In genomic region chr2:187138240-187138639, GRCh38 we compare ENCODE assay signal across 10 cellular contexts.
A peak's percentile ranks its signal among the peaks of the same experiment; 100 is the strongest.
DNase-seq lines count a peak whose midpoint lies in the region; ATAC-seq and TF ChIP-seq lines count a peak whose summit lies in the region.
"Had no signal": no experiment of that assay in that cellular context is flagged by ENCODE, and none has a peak within 500 bp of the region (broad histone marks: within the 10 kb centered on the region; RNA-seq: fewer than 3 reads in every experiment).

No MANE protein-coding gene starts in this region.

- no peaks in the 10 kb centered on the region for H3K27me3 Mint-ChIP-seq in Calu3 (ENCODE audit: unreplicated experiment)
- H3K27me3 Mint-ChIP-seq in H9 (ENCODE audit: low read depth) = no peaks in the 10 kb centered on the region

- TF ChIP-seq EP300 in gastroesophageal sphincter (IDR thresholded peaks at IDR 0.05) = no peak

- H3K36me3 Mint-ChIP-seq in Calu3 (ENCODE audit: insufficient read depth, unreplicated experiment) (no peaks in the 10 kb centered on the region), H9 (ENCODE audit: insufficient read depth in 1 of 3, low read depth in 3 of 3) (no peaks in the 10 kb centered on the region)

- DNase-seq in Calu3 = peak; percentile 49
- DNase-seq in H9 = peak; percentile 61
- DNase-seq in Panc1 (ENCODE audit: low read depth, low spot score) = peak; percentile 12
- DNase-seq in testis = peak; percentile 43
- no peak for DNase-seq in germinal center (ENCODE audit: low spot score)
- no peak for DNase-seq in stimulated activated CD8-positive, alpha-beta memory T cell treated with anti-CD3 and anti-CD28 coated beads, Interleukin-4, amount 100 ng/mL, for 48 hours

- no peak overlapping the region for H2BK120ac ChIP-seq in H9 (ENCODE audit: low read depth, low read length, poor library complexity, severe bottlenecking)

- POLR2A ChIA-PET in Panc1 (lab: Charles Lee) = no interaction called here

- TF ChIP-seq POLR2A in gastroesophageal sphincter (IDR thresholded peaks at IDR 0.05) = no peak
- no peak for TF ChIP-seq POLR2A in testis (IDR thresholded peaks at IDR 0.05)

- H3K4me2 ChIP-seq in H9 (ENCODE audit: insufficient read depth, insufficient read length, low read length) = no peak overlapping the region

- no peaks in the 10 kb centered on the region for H4K20me1 ChIP-seq in H9 (ENCODE audit: control insufficient read depth, insufficient read depth, insufficient read length)

- H3K27me3 ChIP-seq in H9 (ENCODE audit: insufficient read depth, low read length) (no peaks in the 10 kb centered on the region), Panc1 (ENCODE audit: control insufficient read depth, insufficient read depth, low read length) (no peaks in the 10 kb centered on the region), gastroesophageal sphincter (no peaks in the 10 kb centered on the region), testis (no peaks in the 10 kb centered on the region)
- H3K27me3 ChIP-seq: gastrocnemius medialis had no signal

- WGBS in H9 (ENCODE audit: extremely low coverage, insufficient read length, low lambda C conversion rate) = no CpG with 5 or more reads among the region's 1 CpG
- WGBS in gastroesophageal sphincter (ENCODE audit: low coverage in 1 of 2), 2 donors = 33 to 36% methylated on average over 1 of the region's 1 CpG
- WGBS in testis, 2 donors = 55 to 56% methylated on average over 1 of the region's 1 CpG

- H3K4me1 ChIP-seq in H9 (ENCODE audit: insufficient read depth, low read length) (no peaks in the 10 kb centered on the region), Panc1 (ENCODE audit: control insufficient read depth, insufficient read depth, low read length) (no peaks in the 10 kb centered on the region), gastroesophageal sphincter (no peaks in the 10 kb centered on the region), testis (no peaks in the 10 kb centered on the region)
- H3K4me1 ChIP-seq: gastrocnemius medialis had no signal

- no peak overlapping the region for H2BK15ac ChIP-seq in H9 (ENCODE audit: low read depth, low read length)

- H2BK5ac ChIP-seq in H9 (ENCODE audit: insufficient read length, low read length) = no peak overlapping the region

- H2BK12ac ChIP-seq in H9 (ENCODE audit: insufficient read length, low read depth, low read length) = no peak overlapping the region

- no peak overlapping the region for H2BK20ac ChIP-seq in H9 (ENCODE audit: low read depth, low read length, poor library complexity, severe bottlenecking)

- no peak overlapping the region for H3K14ac ChIP-seq in H9 (ENCODE audit: insufficient read depth, low read length)

- TF ChIP-seq CTCF in Calu3 (IDR thresholded peaks at IDR 0.05; ENCODE audit: unreplicated experiment) (peak; percentile 73), H9 (conservative IDR thresholded peaks at IDR 0.05) (peak; percentile 72), Panc1 (IDR thresholded peaks at IDR 0.05) (peak; percentile 82), gastroesophageal sphincter (IDR thresholded peaks at IDR 0.05) (peak in 3 of 4 experiments; percentile 4 to 33 (median 20)), testis (IDR thresholded peaks at IDR 0.05) (peak in 1 of 3 experiments; percentile 32)

- no peak overlapping the region for H2AK5ac ChIP-seq in H9 (ENCODE audit: insufficient read length, low read length)

- peak; percentile 71; the same call in 1 of the 2 replicates for ATAC-seq in Panc1
- ATAC-seq in gastroesophageal sphincter = no peak
- no peak for ATAC-seq in GM18498 (IDR thresholded peaks at IDR 0.05; ENCODE audit: unreplicated experiment)
- ATAC-seq: gastrocnemius medialis had no signal

- no peak overlapping the region for H3K27ac ChIP-seq in H9 (ENCODE audit: insufficient read length, low read depth, low read length)
- no peak overlapping the region for H3K27ac ChIP-seq in Panc1 (ENCODE audit: low read length)
- no peak overlapping the region for H3K27ac ChIP-seq in gastroesophageal sphincter
- no peak overlapping the region for H3K27ac ChIP-seq in testis
- H3K27ac ChIP-seq: gastrocnemius medialis, HL-60 had no signal

- H3K4me1 Mint-ChIP-seq in Calu3 (ENCODE audit: low read depth, unreplicated experiment) (no peaks in the 10 kb centered on the region), H9 (no peaks in the 10 kb centered on the region)

- no peak overlapping the region for H4K5ac ChIP-seq in H9 (ENCODE audit: insufficient read length, low read depth, low read length)

- H3K56ac ChIP-seq in H9 (ENCODE audit: insufficient read length, low read depth, low read length) = no peak overlapping the region

- H4K8ac ChIP-seq in H9 (replicated peaks; ENCODE audit: insufficient read length, low read depth, low read length) = no peak overlapping the region

- no peak overlapping the region for H2AFZ ChIP-seq in H9 (ENCODE audit: low read length)

- no peaks in the 10 kb centered on the region for H3K79me1 ChIP-seq in H9 (ENCODE audit: insufficient read depth, low read depth, low read length, poor library complexity, severe bottlenecking)

- H4K91ac ChIP-seq in H9 (ENCODE audit: insufficient read length, low read depth, low read length) = no peak overlapping the region

- H3K4me3 ChIP-seq in Panc1 (ENCODE audit: low read depth in 2 of 2, low read length in 2 of 2) (no peak overlapping the region), gastroesophageal sphincter (no peak overlapping the region), testis (no peak overlapping the region)
- H3K4me3 ChIP-seq: gastrocnemius medialis had no signal

- BruUV-seq in Calu3 (replicated peaks; lab: Mats Ljungman, UMichigan) = no TSS peak
- BruUV-seq in Panc1 (replicated peaks; lab: Mats Ljungman, UMichigan) = no TSS peak

- H3K79me2 ChIP-seq in H9 (ENCODE audit: insufficient read depth, low read length) = no peaks in the 10 kb centered on the region

- H3K9me3 Mint-ChIP-seq in Calu3 (ENCODE audit: low read depth, unreplicated experiment) (no peaks in the 10 kb centered on the region), H9 (no peaks in the 10 kb centered on the region)

- H3T11ph ChIP-seq in H9 (ENCODE audit: low read length) = no peak overlapping the region

- H3K9ac ChIP-seq in H9 (ENCODE audit: extremely low read depth, insufficient read length, low read length) = no peak overlapping the region

- no peak overlapping the region for H3K18ac ChIP-seq in H9 (ENCODE audit: insufficient read length, low read depth, low read length)

- H3K27ac Mint-ChIP-seq in Calu3 (ENCODE audit: unreplicated experiment) = no peak overlapping the region
- H3K27ac Mint-ChIP-seq in H9 = no peak overlapping the region

- no peaks in the 10 kb centered on the region for H3K9me3 ChIP-seq in H9 (ENCODE audit: control insufficient read depth, low read depth, low read length)
- H3K9me3 ChIP-seq in Panc1 (ENCODE audit: control insufficient read depth, insufficient read depth, low read depth, low read length) = no peaks in the 10 kb centered on the region
- H3K9me3 ChIP-seq in gastroesophageal sphincter = peaks cover 0 to 6% (median 0%) of the 10 kb centered on the region in 3 donors
- H3K9me3 ChIP-seq in testis = no peaks in the 10 kb centered on the region
- H3K9me3 ChIP-seq: gastrocnemius medialis had no signal

- H3K4me3 Mint-ChIP-seq in Calu3 (ENCODE audit: low read depth, unreplicated experiment) (no peak overlapping the region), H9 (no peak overlapping the region)

- H3K23ac ChIP-seq in H9 (ENCODE audit: insufficient read length, low read depth, low read length) = no peak overlapping the region

- CTCF ChIA-PET in Calu3 (lab: Charles Lee) (interaction anchor here (0.5 to 1.9 kb wide), 11 partner anchors 10 to 615 kb away, joined by 3 to 6 read pairs (median 4); partner anchors contain the start of gene CALCRL), Panc1 (lab: Charles Lee) (interaction anchor here (0.7 to 0.9 kb wide), 2 partner anchors 101 to 310 kb away, joined by 3 to 8 read pairs; partner anchors contain the start of gene CALCRL)

- H3K36me3 ChIP-seq in Panc1 (ENCODE audit: control insufficient read depth, insufficient read depth, low read length) = no peaks in the 10 kb centered on the region
- H3K36me3 ChIP-seq in gastroesophageal sphincter = no peaks in the 10 kb centered on the region
- no peaks in the 10 kb centered on the region for H3K36me3 ChIP-seq in testis (ENCODE audit: low read depth, missing control alignments)
- H3K36me3 ChIP-seq: gastrocnemius medialis had no signal

- no peak overlapping the region for H3K4ac ChIP-seq in H9 (ENCODE audit: low read depth, low read length)

- intact Hi-C loops in Calu3 (cut with micrococcal nuclease; ENCODE audit: unreplicated experiment) = loop anchor here (1.0 to 5.0 kb wide), 3 partner anchors 159 to 315 kb away; no protein-coding TSS in a partner anchor
- intact Hi-C loops in Panc1 (cut with micrococcal nuclease; ENCODE audit: unreplicated experiment) = loop anchor here (2.0 kb wide), 1 partner anchor 315 kb away; no protein-coding TSS in a partner anchor
- intact Hi-C loops in testis (cut with DNase I; ENCODE audit: low total_unique reads) = no loop called here

- H3K23me2 ChIP-seq in H9 (ENCODE audit: insufficient read length, low read depth, low read length, poor library complexity, severe bottlenecking) = no peaks in the 10 kb centered on the region

- in situ Hi-C loops in Panc1 (cut with HindIII; ENCODE audit: low pct_unique_long_range_greater_than_20kb, low sequenced_read_pairs) = no loop called here

Comparison
In these comparisons a context has a peak if more than half of its experiments do, and no peak if none do; other contexts are left out.
1. DNase-seq: peak in Calu3 (single experiment), H9 (single experiment), Panc1 (single experiment) and testis (single experiment); none in germinal center (single experiment) and stimulated activated CD8-positive, alpha-beta memory T cell treated with anti-CD3 and anti-CD28 coated beads, Interleukin-4, amount 100 ng/mL, for 48 hours (single experiment).